In the genomic region with DNA sequence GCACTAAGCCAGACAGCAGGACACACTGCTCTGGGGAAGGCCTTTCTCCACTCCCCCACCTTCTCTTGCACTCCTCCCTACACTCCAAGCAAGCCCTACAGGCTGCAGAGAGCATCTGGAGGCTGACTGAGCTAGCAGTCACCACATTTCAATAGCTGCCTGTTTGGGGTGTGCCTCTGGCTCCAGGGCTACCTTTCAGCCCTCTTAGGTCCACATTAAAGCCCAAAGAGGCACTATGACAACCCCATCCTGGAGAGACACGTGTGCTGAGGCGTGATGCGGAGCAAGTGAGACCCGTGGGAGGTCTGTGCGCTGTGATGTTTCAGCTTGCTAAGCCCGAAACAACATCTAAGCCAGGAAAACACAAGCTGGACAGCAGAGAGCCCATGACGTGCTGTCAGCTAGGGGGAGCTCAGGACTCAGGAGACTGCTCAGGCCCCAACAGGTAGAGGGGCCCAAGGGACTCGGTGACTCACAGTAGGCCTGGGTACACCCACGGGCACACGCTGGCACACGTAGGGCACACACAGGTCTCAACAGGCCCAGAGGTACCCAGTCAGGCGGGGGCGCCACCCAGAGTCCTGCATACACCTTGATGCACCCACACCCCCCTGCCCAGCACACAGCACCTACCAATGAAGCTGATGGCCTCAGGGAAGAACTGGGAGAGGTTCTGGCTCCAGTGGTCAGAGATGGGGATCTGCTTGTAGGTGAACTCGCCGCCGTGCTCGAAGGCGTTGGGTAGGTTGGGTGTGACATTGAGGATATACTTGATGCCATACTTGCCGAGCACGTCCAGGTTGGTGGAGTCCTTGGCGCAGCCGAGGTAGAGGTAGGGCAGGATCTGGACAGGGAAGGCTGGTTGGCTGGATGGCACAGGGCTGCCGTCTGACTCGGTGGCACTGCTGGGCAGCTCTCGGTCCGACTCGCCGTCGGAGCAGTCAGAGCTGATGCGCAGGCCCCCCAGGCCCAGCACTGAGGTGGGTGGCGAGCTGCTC, we compare ENCODE assay signal across 8 cellular contexts. TPM values are rescaled to one million over a fixed set of nuclear protein-coding genes. Genes with fewer than 3 reads are reported as not detected.
A peak's percentile ranks its signal among the peaks of the same experiment; 100 is the strongest.
DNase-seq lines count a peak whose midpoint lies in the region; ATAC-seq and TF ChIP-seq lines count a peak whose summit lies in the region.

No MANE protein-coding gene starts in this region.

- H3K4me3 Mint-ChIP-seq in IgD-negative memory B cell, result peak overlapping the region; percentile 66 to 86 (median 81)
- peak overlapping the region; percentile 91 for H3K4me3 Mint-ChIP-seq in activated T-cell treated with anti-CD3 and anti-CD28 coated beads, Interleukin-2, amount 50 U/mL, for 72 hours

- no peaks in the 10 kb centered on the region for H3K9me3 ChIP-seq in gastroesophageal sphincter
- H3K9me3 ChIP-seq in gastrocnemius medialis, result no peaks in the 10 kb centered on the region

- H3K9me3 Mint-ChIP-seq in IgD-negative memory B cell, result no peaks in the 10 kb centered on the region
- H3K9me3 Mint-ChIP-seq in activated T-cell treated with anti-CD3 and anti-CD28 coated beads, Interleukin-2, amount 50 U/mL, for 72 hours, result no peaks in the 10 kb centered on the region

- WGBS in gastroesophageal sphincter (ENCODE audit: low coverage in 1 of 2), 2 donors, result 54% methylated on average over 7 of the region's 31 CpGs; no CpG with 5 or more reads in 1 of the 2 donors

- DNase-seq in AG04449 (ENCODE audit: low read depth, low spot score), result no peak
- peak; percentile 56 to 67 for DNase-seq in activated T-cell treated with anti-CD3 and anti-CD28 coated beads, Interleukin-2, amount 50 U/mL, for 72 hours
- peak in 1 of 2 donors; percentile 61 for DNase-seq in gastrocnemius medialis
- DNase-seq in NK-92 treated with Interleukin-12 subunit alpha and Interleukin-12 subunit beta, amount 100 ng/mL, for 24 hours (lab: John Stamatoyannopoulos, UW), result no peak

- in situ Hi-C loops in gastrocnemius medialis (cut with MboI; ENCODE audit: low sequenced_read_pairs in 4 of 4), result loop anchor here in 3 of 4 donors (5.0 to 10.0 kb wide), 3 partner anchors 49 to 91 kb away; no protein-coding TSS in a partner anchor

- H3K27ac ChIP-seq in gastroesophageal sphincter (peak overlapping the region in 3 of 4 donors; percentile 87 to 98 (median 89)), gastrocnemius medialis (peak overlapping the region; percentile 84 to 94 (median 92))

- peak overlapping the region; percentile 66 to 93 (median 89) for H3K27ac Mint-ChIP-seq in IgD-negative memory B cell
- H3K27ac Mint-ChIP-seq in activated T-cell treated with anti-CD3 and anti-CD28 coated beads, Interleukin-2, amount 50 U/mL, for 72 hours, result peak overlapping the region; percentile 99

- no peak for TF ChIP-seq EP300 in gastroesophageal sphincter (IDR thresholded peaks at IDR 0.05)

- H3K36me3 ChIP-seq in gastroesophageal sphincter (peaks cover 0 to 53% of the 10 kb centered on the region in 2 donors), gastrocnemius medialis (peaks cover 0 to 43% of the 10 kb centered on the region in 2 donors)

- TF ChIP-seq CTCF in AG04449 (IDR thresholded peaks at IDR 0.05; ENCODE audit: insufficient read depth, low read length, missing control alignments), result peak; percentile 39
- TF ChIP-seq CTCF in gastroesophageal sphincter (IDR thresholded peaks at IDR 0.05), result peak in 1 of 4 experiments; percentile 35
- peak in 4 of 5 experiments; percentile 6 to 39 (median 22) for TF ChIP-seq CTCF in gastrocnemius medialis (IDR thresholded peaks at IDR 0.05 in 4 of 5, conservative IDR thresholded peaks at IDR 0.05 in 1 of 5)

- ATAC-seq in activated T-cell treated with anti-CD3 and anti-CD28 coated beads, Interleukin-2, amount 50 U/mL, for 72 hours (replicated peaks in 1 of 2), result peak; percentile 23 to 24
- ATAC-seq in gastroesophageal sphincter, result no peak
- no peak for ATAC-seq in gastrocnemius medialis
- ATAC-seq in HG02798 (IDR thresholded peaks at IDR 0.05; ENCODE audit: poor library complexity, unreplicated experiment), result no peak
- no peak for ATAC-seq in GM21576 (IDR thresholded peaks at IDR 0.05; ENCODE audit: unreplicated experiment)

- H3K27me3 ChIP-seq in gastroesophageal sphincter (no peaks in the 10 kb centered on the region), gastrocnemius medialis (no peaks in the 10 kb centered on the region)

- intact Hi-C loops in gastrocnemius medialis (cut with DNase I; ENCODE audit: low total_unique reads), result loop anchor here (1.0 to 10.0 kb wide), 3 partner anchors 52 to 221 kb away; partner anchors contain the start of gene WDR82

- no peaks in the 10 kb centered on the region for H3K27me3 Mint-ChIP-seq in IgD-negative memory B cell
- no peaks in the 10 kb centered on the region for H3K27me3 Mint-ChIP-seq in activated T-cell treated with anti-CD3 and anti-CD28 coated beads, Interleukin-2, amount 50 U/mL, for 72 hours (ENCODE audit: low read depth)

- POLR2A ChIA-PET in AG04449 (lab: Yijun Ruan, JAX), result interaction anchor here (0.9 to 2.6 kb wide), 7 partner anchors 13 to 112 kb away, joined by 3 to 8 read pairs (median 4); partner anchors contain the start of genes PARP3, POC1A, RPL29 and RRP9

- peak overlapping the region; percentile 92 for H3K4me3 ChIP-seq in AG04449 (ENCODE audit: low read depth, low read length)
- peak overlapping the region in 1 of 2 donors; percentile 85 for H3K4me3 ChIP-seq in gastroesophageal sphincter
- peak overlapping the region; percentile 56 to 86 (median 81) for H3K4me3 ChIP-seq in gastrocnemius medialis

- H3K4me1 Mint-ChIP-seq in IgD-negative memory B cell, result peaks cover 22 to 32% (median 28%) of the 10 kb centered on the region in 3 donors
- H3K4me1 Mint-ChIP-seq in activated T-cell treated with anti-CD3 and anti-CD28 coated beads, Interleukin-2, amount 50 U/mL, for 72 hours (ENCODE audit: low read depth), result peaks cover 38% of the 10 kb centered on the region

- no peaks in the 10 kb centered on the region for H3K36me3 Mint-ChIP-seq in IgD-negative memory B cell
- H3K36me3 Mint-ChIP-seq in activated T-cell treated with anti-CD3 and anti-CD28 coated beads, Interleukin-2, amount 50 U/mL, for 72 hours (ENCODE audit: insufficient read depth in 2 of 2), result peaks cover 0 to 2% of the 10 kb centered on the region in 2 donors

- TF ChIP-seq POLR2A in gastroesophageal sphincter (IDR thresholded peaks at IDR 0.05) (no peak), gastrocnemius medialis (IDR thresholded peaks at IDR 0.05) (no peak)

- CTCF ChIA-PET in AG04449 (lab: Yijun Ruan, JAX), result interaction anchor here (0.7 to 9.5 kb wide), 33 partner anchors 8 to 187 kb away, joined by 3 to 160 read pairs (median 5); partner anchors contain the start of genes PARP3 and RRP9

- H3K4me1 ChIP-seq in gastroesophageal sphincter (peaks cover 0 to 83% (median 39%) of the 10 kb centered on the region in 3 donors), gastrocnemius medialis (peaks cover 48 to 56% of the 10 kb centered on the region in 2 donors)

RNA-seq across cellular contexts. Expression of gene DUSP7, which starts 2.8 kb away (rescaled TPM):
- polyA plus RNA-seq in IgD-negative memory B cell, result 1.1 TPM
- 10 to 100 TPM; 12.8 to 15.7 TPM for total RNA-seq in activated T-cell treated with anti-CD3 and anti-CD28 coated beads, Interleukin-2, amount 50 U/mL, for 72 hours
- 10 to 100 TPM; 10.2 to 18.1 (median 14.7) TPM for total RNA-seq in gastroesophageal sphincter
- 10 to 100 TPM; 14.0 to 39.7 (median 26.3) TPM for total RNA-seq in gastrocnemius medialis

RNA-seq across cellular contexts. Expression of gene RPL29, which starts 57.9 kb away (rescaled TPM):
- 1,567 TPM for polyA plus RNA-seq in IgD-negative memory B cell
- total RNA-seq in activated T-cell treated with anti-CD3 and anti-CD28 coated beads, Interleukin-2, amount 50 U/mL, for 72 hours, result 1,000 to 10,000 TPM; 1,676 to 1,838 TPM
- total RNA-seq in gastroesophageal sphincter (1,000 to 10,000 TPM in 3 of 4 donors, 100 to 1,000 TPM in 1; 775 to 1,945 (median 1,298) TPM), gastrocnemius medialis (1,000 to 10,000 TPM; 1,885 to 2,483 (median 2,154) TPM)

Comparison
In these comparisons a context has a peak if more than half of its experiments do, and no peak if none do; other contexts are left out.
1. DNase-seq: peak in activated T-cell treated with anti-CD3 and anti-CD28 coated beads, Interleukin-2, amount 50 U/mL, for 72 hours (2 of 2); none in AG04449 (single experiment) and NK-92 treated with Interleukin-12 subunit alpha and Interleukin-12 subunit beta, amount 100 ng/mL, for 24 hours (single experiment).
2. ATAC-seq: peak in activated T-cell treated with anti-CD3 and anti-CD28 coated beads, Interleukin-2, amount 50 U/mL, for 72 hours (2 of 2); none in gastroesophageal sphincter (single experiment), gastrocnemius medialis (0 of 2), HG02798 (single experiment) and GM21576 (single experiment).